ENCODE assay signal across 14 cellular contexts in genomic region chr15:65666257-65666656, GRCh38. TPM values are rescaled to one million over a fixed set of nuclear protein-coding genes. Genes with fewer than 3 reads are reported as not detected.
DNase-seq lines count a peak whose midpoint lies in the region; ATAC-seq and TF ChIP-seq lines count a peak whose summit lies in the region.
"Had no signal": no experiment of that assay in that cellular context is flagged by ENCODE, and none has a peak within 500 bp of the region (broad histone marks: within the 10 kb centered on the region; RNA-seq: fewer than 3 reads in every experiment).

No MANE protein-coding gene starts in this region.

- POLR2A ChIA-PET in T-cell (lab: Charles Lee): no interaction called here

- no peak overlapping the region for H3K4me3 ChIP-seq in fibroblast of mammary gland (ENCODE audit: control insufficient read depth, low read depth, low read length)
- H3K4me3 ChIP-seq: thoracic aorta had no signal

- peak; percentile 56 for DNase-seq in GM04504 (ENCODE audit: low read depth)
- peak; percentile 46 for DNase-seq in SW480 (ENCODE audit: low spot score)
- DNase-seq in fibroblast of mammary gland (ENCODE audit: low read depth): peak; percentile 82
- DNase-seq in pons (ENCODE audit: low spot score): peak; percentile 85
- no peak for DNase-seq in T-cell
- no peak for DNase-seq in progenitor cell of endocrine pancreas (ENCODE audit: low spot score, unreplicated experiment)
- DNase-seq in activated CD8-positive, alpha-beta memory T cell treated with anti-CD3 and anti-CD28 coated beads for 24 hours: no peak
- DNase-seq: activated CD4-positive, alpha-beta T cell treated with anti-CD3 and anti-CD28 coated beads, Interleukin-2, amount 50 U/mL, for 4 hours; activated gamma-delta T cell; DMS 273 treated with DMSO at 0.1 percent for 48 hours; NCI-H187 treated with DMSO at 0.1 percent for 48 hours; right cardiac atrium had no signal

- CTCF ChIA-PET in T-cell (lab: Charles Lee): no interaction called here

- H3K27ac Mint-ChIP-seq in T-cell (no peak overlapping the region), progenitor cell of endocrine pancreas (no peak overlapping the region)

- H3K36me3 Mint-ChIP-seq in T-cell: peaks cover 46% of the 10 kb centered on the region
- peaks cover 3% of the 10 kb centered on the region for H3K36me3 Mint-ChIP-seq in progenitor cell of endocrine pancreas (ENCODE audit: insufficient read depth)

- H3K4me3 Mint-ChIP-seq in T-cell (no peak overlapping the region), progenitor cell of endocrine pancreas (ENCODE audit: low read depth) (no peak overlapping the region)

- H3K4me1 Mint-ChIP-seq in T-cell (no peaks in the 10 kb centered on the region), progenitor cell of endocrine pancreas (ENCODE audit: low read depth) (no peaks in the 10 kb centered on the region)

- no peaks in the 10 kb centered on the region for H3K27me3 Mint-ChIP-seq in T-cell
- no peaks in the 10 kb centered on the region for H3K27me3 Mint-ChIP-seq in progenitor cell of endocrine pancreas

- ATAC-seq in T-cell (replicated peaks in 1 of 4) (no peak), GM21576 (IDR thresholded peaks at IDR 0.05; ENCODE audit: unreplicated experiment) (no peak)
- ATAC-seq: right cardiac atrium had no signal

- no peak for TF ChIP-seq CTCF in fibroblast of mammary gland (conservative IDR thresholded peaks at IDR 0.05; ENCODE audit: control insufficient read depth, insufficient read depth, low read depth, low read length)
- TF ChIP-seq CTCF in progenitor cell of endocrine pancreas (IDR thresholded peaks at IDR 0.05; ENCODE audit: unreplicated experiment): no peak

- H3K9me3 Mint-ChIP-seq in T-cell: no peaks in the 10 kb centered on the region
- H3K9me3 Mint-ChIP-seq in progenitor cell of endocrine pancreas (ENCODE audit: low read depth): no peaks in the 10 kb centered on the region

RNA-seq across cellular contexts. Expression of gene SLC24A1, which starts 44.5 kb away (rescaled TPM):
- total RNA-seq in T-cell: 1 to 10 TPM; 4.1 to 6.5 (median 5.0) TPM
- total RNA-seq in progenitor cell of endocrine pancreas: 9.6 and 10.3 TPM in 2 replicates

RNA-seq across cellular contexts. Expression of gene INTS14, which starts 55.3 kb away (rescaled TPM):
- total RNA-seq in T-cell: 10 to 100 TPM; 26.6 to 36.4 (median 34.4) TPM
- total RNA-seq in progenitor cell of endocrine pancreas: 62.6 and 65.7 TPM in 2 replicates

Comparison
In these comparisons a context has a peak if more than half of its experiments do, and no peak if none do; other contexts are left out.
1. DNase-seq: peak in GM04504 (single experiment), SW480 (single experiment), fibroblast of mammary gland (single experiment) and pons (single experiment); none in T-cell (0 of 34), progenitor cell of endocrine pancreas (single experiment) and activated CD8-positive, alpha-beta memory T cell treated with anti-CD3 and anti-CD28 coated beads for 24 hours (single experiment).